Comparison of ENCODE assay signal across 1 cellular context in the genomic region with DNA sequence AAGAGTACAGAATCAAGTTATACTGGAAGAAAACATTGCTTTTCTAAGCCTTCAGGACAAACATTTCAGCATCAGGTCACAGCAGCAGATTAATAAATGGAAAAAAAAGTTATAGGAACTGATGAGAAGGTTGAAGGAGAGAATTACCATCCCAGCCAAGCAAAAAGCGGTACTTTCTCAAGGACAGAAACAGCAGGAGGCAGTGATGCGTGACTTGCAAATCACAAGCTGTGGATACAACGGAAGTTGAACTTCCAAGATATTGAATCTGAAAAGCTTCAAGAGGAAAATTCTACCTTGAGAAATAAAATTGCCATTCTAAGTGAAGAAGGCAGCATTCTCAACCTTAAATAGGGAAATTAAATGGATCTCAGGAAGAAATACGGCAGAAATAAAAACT.
TF ChIP-seq lines count a peak whose summit lies in the region.

No MANE protein-coding gene starts in this region.

TF ChIP-seq in SK-N-SH treated with all-trans-retinoic acid at 6 μM for 48 hours, 23 proteins besides CTCF, POLR2A, EP300 and RAD21 (continued from another document):
- TF ChIP-seq, protein P1, sequence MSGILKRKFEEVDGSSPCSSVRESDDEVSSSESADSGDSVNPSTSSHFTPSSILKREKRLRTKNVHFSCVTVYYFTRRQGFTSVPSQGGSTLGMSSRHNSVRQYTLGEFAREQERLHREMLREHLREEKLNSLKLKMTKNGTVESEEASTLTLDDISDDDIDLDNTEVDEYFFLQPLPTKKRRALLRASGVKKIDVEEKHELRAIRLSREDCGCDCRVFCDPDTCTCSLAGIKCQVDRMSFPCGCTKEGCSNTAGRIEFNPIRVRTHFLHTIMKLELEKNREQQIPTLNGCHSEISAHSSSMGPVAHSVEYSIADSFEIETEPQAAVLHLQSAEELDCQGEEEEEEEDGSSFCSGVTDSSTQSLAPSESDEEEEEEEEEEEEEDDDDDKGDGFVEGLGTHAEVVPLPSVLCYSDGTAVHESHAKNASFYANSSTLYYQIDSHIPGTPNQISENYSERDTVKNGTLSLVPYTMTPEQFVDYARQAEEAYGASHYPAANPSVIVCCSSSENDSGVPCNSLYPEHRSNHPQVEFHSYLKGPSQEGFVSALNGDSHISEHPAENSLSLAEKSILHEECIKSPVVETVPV (CRISPR knock-in tag; IDR thresholded peaks at IDR 0.05) = no peak
